In the genomic region with DNA sequence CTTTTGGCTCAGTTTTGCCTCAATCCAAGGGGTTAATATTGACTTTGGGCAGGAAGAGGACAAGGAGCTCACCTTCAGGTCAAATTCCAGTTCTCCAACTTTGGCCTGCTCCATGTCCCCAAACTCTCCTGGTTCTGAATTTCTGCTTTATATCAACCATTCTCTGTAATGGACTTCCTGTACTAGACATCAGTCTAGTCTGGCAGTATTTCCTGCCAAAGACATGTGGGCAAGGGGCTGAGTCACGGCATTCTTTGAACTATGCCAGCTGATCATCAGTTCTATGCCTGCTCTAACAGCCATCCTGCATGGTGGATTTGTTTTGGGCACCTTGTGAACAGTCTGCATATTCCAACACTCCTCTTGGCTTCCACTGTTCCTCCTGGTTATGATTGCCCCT, we compare ENCODE assay signal across 1 cellular context.
TF ChIP-seq lines count a peak whose summit lies in the region.

No MANE protein-coding gene starts in this region.

TF ChIP-seq in SK-N-SH, 30 proteins besides CTCF, POLR2A, EP300 and RAD21 (continued from another document):
- TF ChIP-seq, protein P1, sequence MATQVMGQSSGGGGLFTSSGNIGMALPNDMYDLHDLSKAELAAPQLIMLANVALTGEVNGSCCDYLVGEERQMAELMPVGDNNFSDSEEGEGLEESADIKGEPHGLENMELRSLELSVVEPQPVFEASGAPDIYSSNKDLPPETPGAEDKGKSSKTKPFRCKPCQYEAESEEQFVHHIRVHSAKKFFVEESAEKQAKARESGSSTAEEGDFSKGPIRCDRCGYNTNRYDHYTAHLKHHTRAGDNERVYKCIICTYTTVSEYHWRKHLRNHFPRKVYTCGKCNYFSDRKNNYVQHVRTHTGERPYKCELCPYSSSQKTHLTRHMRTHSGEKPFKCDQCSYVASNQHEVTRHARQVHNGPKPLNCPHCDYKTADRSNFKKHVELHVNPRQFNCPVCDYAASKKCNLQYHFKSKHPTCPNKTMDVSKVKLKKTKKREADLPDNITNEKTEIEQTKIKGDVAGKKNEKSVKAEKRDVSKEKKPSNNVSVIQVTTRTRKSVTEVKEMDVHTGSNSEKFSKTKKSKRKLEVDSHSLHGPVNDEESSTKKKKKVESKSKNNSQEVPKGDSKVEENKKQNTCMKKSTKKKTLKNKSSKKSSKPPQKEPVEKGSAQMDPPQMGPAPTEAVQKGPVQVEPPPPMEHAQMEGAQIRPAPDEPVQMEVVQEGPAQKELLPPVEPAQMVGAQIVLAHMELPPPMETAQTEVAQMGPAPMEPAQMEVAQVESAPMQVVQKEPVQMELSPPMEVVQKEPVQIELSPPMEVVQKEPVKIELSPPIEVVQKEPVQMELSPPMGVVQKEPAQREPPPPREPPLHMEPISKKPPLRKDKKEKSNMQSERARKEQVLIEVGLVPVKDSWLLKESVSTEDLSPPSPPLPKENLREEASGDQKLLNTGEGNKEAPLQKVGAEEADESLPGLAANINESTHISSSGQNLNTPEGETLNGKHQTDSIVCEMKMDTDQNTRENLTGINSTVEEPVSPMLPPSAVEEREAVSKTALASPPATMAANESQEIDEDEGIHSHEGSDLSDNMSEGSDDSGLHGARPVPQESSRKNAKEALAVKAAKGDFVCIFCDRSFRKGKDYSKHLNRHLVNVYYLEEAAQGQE (IDR thresholded peaks at IDR 0.05; ENCODE audit: low read depth, low read length): no peak
- TF ChIP-seq, protein P2, sequence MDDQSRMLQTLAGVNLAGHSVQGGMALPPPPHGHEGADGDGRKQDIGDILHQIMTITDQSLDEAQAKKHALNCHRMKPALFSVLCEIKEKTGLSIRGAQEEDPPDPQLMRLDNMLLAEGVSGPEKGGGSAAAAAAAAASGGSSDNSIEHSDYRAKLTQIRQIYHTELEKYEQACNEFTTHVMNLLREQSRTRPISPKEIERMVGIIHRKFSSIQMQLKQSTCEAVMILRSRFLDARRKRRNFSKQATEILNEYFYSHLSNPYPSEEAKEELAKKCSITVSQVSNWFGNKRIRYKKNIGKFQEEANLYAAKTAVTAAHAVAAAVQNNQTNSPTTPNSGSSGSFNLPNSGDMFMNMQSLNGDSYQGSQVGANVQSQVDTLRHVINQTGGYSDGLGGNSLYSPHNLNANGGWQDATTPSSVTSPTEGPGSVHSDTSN (IDR thresholded peaks at IDR 0.05): peak; percentile 88
- TF ChIP-seq, protein P3, sequence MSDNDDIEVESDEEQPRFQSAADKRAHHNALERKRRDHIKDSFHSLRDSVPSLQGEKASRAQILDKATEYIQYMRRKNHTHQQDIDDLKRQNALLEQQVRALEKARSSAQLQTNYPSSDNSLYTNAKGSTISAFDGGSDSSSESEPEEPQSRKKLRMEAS (IDR thresholded peaks at IDR 0.05; ENCODE audit: low read depth): peak; percentile 78
- no peak for TF ChIP-seq RCOR1 (IDR thresholded peaks at IDR 0.05; ENCODE audit: low read length)
- TF ChIP-seq YY1 (IDR thresholded peaks at IDR 0.05; ENCODE audit: low read depth): no peak
- TF ChIP-seq GATA2 (CRISPR knock-in tag; IDR thresholded peaks at IDR 0.05): no peak
